Comparison of ENCODE assay signal across 9 cellular contexts in the genomic region with DNA sequence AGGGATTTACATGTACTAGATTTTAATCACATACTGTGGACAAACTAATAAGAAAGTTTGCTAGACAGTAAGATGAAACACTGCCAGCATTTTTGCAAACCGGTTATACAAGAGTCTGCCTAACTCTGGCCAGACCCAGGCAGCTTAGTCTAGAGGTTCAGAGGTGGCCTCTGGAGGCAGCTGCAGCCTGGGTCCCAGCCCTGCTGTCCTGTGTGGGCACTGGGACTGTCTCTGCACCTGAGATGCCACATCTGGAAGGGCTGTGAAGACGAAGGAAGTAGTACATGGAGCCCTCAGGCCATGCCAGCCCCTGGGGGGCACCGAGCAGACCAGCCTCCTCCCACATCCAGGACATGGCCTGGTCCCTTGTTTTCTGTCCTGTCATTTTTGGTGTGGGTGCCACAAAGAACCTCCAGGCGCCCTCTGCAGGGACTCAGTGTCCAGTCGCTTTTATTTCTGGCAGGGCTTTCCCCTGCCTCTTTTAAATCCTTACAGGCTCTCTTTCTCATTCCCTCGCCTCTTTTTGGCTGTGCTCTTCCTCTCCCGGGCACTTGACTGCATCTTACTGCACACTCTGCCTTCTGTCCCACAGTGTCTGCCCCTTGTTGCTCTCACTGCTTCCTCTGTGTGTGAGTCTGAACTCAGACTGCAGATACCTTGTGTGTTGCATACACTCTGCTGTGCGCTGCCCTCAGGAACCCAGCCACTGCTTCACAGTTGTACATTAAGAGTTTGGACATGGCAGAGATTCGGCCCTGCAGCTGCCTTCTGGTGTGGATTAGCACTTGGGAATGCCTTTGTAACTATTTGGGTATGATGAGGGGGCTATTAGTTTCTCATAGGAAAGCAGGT.
A peak's percentile ranks its signal among the peaks of the same experiment; 100 is the strongest.
DNase-seq lines count a peak whose midpoint lies in the region; ATAC-seq, FAIRE-seq and TF ChIP-seq lines count a peak whose summit lies in the region.
"Had no signal": no experiment of that assay in that cellular context is flagged by ENCODE, and none has a peak within 500 bp of the region (broad histone marks: within the 10 kb centered on the region; RNA-seq: fewer than 3 reads in every experiment).

No MANE protein-coding gene starts in this region.

- H4K20me1 ChIP-seq in GM12878 (ENCODE audit: control insufficient read depth, insufficient read depth), result no peaks in the 10 kb centered on the region

- POLR2A ChIA-PET in GM12878 (lab: Charles Lee), result interaction anchor here (1.3 to 1.6 kb wide), 2 partner anchors 26 to 36 kb away, joined by 4 read pairs; no protein-coding TSS in a partner anchor

- in situ Hi-C loops in Caki2 (cut with HindIII; ENCODE audit: low pct_unique_long_range_greater_than_20kb, low sequenced_read_pairs) (no loop called here), GM12878 (cut with MboI) (no loop called here)

- WGBS in GM12878 (ENCODE audit: insufficient coverage, insufficient replicate concordance, low lambda C conversion rate, missing lambda C conversion rate), result 23% methylated on average over 9 of the region's 9 CpGs

- peak; percentile 51 to 72 (median 56); a peak in 5 of 6 replicates for TF ChIP-seq CTCF in GM12878 (IDR thresholded peaks at IDR 0.05 in 2 of 3, conservative IDR thresholded peaks at IDR 0.05 in 1 of 3; ENCODE audit: control insufficient read depth in 2 of 3, extremely low read depth in 1 of 3, insufficient read depth in 1 of 3, low read depth in 3 of 3, low read length in 3 of 3)

- peak; percentile 78 for FAIRE-seq in GM12878 (lab: Jason Lieb, UNC)

- no peaks in the 10 kb centered on the region for H3K79me2 ChIP-seq in GM12878 (ENCODE audit: control insufficient read depth, insufficient read depth, low read length)

- peak; percentile 91 for ATAC-seq in GM12878
- no peak for ATAC-seq in HG02885 (IDR thresholded peaks at IDR 0.05; ENCODE audit: poor library complexity, unreplicated experiment)
- ATAC-seq in HG03354 (IDR thresholded peaks at IDR 0.05; ENCODE audit: poor library complexity, severe bottlenecking, unreplicated experiment), result no peak

- H3K36me3 ChIP-seq in GM12878 (ENCODE audit: control insufficient read depth in 2 of 2, insufficient read depth in 2 of 2, low read length in 1 of 2), result peaks cover 0 to 3% of the 10 kb centered on the region in 2 experiments; a peak in 2 of 4 replicates
- H3K36me3 ChIP-seq: ovary had no signal

- no peak overlapping the region for H3K4me3 ChIP-seq in GM12878
- H3K4me3 ChIP-seq: ovary had no signal

- TF ChIP-seq RAD21 in GM12878 (IDR thresholded peaks at IDR 0.05; ENCODE audit: insufficient read depth, low read depth, low read length), result peak; percentile 75

- no peak overlapping the region for H3K27ac ChIP-seq in GM12878 (ENCODE audit: control insufficient read depth, insufficient read depth)
- H3K27ac ChIP-seq: ovary had no signal

- CTCF ChIA-PET in GM12878 (lab: Yijun Ruan, JAX), result interaction anchor here (0.7 to 3.8 kb wide), 14 partner anchors 8 to 283 kb away, joined by 3 to 32 read pairs (median 5); partner anchors contain the start of gene TMEM242

- no peak for TF ChIP-seq POLR2A in GM12878 (IDR thresholded peaks at IDR 0.05; ENCODE audit: low read depth, low read length)

- no peaks in the 10 kb centered on the region; the same call in 2 of the 3 replicates for H3K9me3 ChIP-seq in GM12878 (replicated peaks; ENCODE audit: control insufficient read depth, insufficient read depth, low read length)
- H3K9me3 ChIP-seq: ovary had no signal

- H3K9ac ChIP-seq in GM12878 (ENCODE audit: control insufficient read depth, insufficient read depth, low read length), result no peak overlapping the region

- intact Hi-C loops in GM12878 (cut with micrococcal nuclease; ENCODE audit: unreplicated experiment), result loop anchor here (1.0 to 5.0 kb wide), 3 partner anchors 35 to 280 kb away; no protein-coding TSS in a partner anchor

- H3K27me3 ChIP-seq in GM12878 (replicated peaks in 1 of 2; ENCODE audit: control insufficient read depth in 2 of 2, insufficient read depth in 2 of 2, low read length in 1 of 2), result no peaks in the 10 kb centered on the region
- H3K27me3 ChIP-seq: ovary had no signal

- RAD21 ChIA-PET in GM12878 (lab: Charles Lee; ENCODE audit: unreplicated experiment), result interaction anchor here (0.8 to 7.3 kb wide), 10 partner anchors 10 to 283 kb away, joined by 3 to 56 read pairs (median 4); no protein-coding TSS in a partner anchor

- no peak overlapping the region for H3K4me2 ChIP-seq in GM12878 (ENCODE audit: control insufficient read depth, insufficient read depth)

- H2AFZ ChIP-seq in GM12878 (ENCODE audit: control insufficient read depth, low read depth, low read length), result no peak overlapping the region

- H3K4me1 ChIP-seq in GM12878 (ENCODE audit: control insufficient read depth, insufficient read depth, low read length), result no peaks in the 10 kb centered on the region; the same call in 1 of the 2 replicates

- SMC1A ChIA-PET in GM12878 (lab: Charles Lee; ENCODE audit: uncharacterized antibody, unreplicated experiment), result interaction anchor here (0.6 to 4.0 kb wide), 21 partner anchors 9 to 283 kb away, joined by 3 to 41 read pairs (median 5); partner anchors contain the start of gene TMEM242

- no TSS peak for BruUV-seq in GM12878 (replicated peaks; lab: Mats Ljungman, UMichigan)

- DNase-seq in Caki2 (ENCODE audit: low read depth), result peak; percentile 30
- peak; percentile 52 for DNase-seq in HCEC 1CT
- peak; percentile 68 for DNase-seq in RPMI8226
- DNase-seq in GM12878 (ENCODE audit: low read depth, low spot score), result no peak
- peak; percentile 75 for DNase-seq in iPS-NIHi7 (ENCODE audit: extremely low spot score)
- DNase-seq in stimulated activated CD4-positive, alpha-beta T cell treated with anti-CD3 and anti-CD28 coated beads, Interleukin-15, amount 100 ng/mL, for 24 hours, result peak; percentile 54

- TF ChIP-seq EP300 in GM12878 (IDR thresholded peaks at IDR 0.05; ENCODE audit: borderline replicate concordance in 1 of 2, control insufficient read depth in 1 of 2, low read depth in 2 of 2, low read length in 2 of 2), result no peak

TF ChIP-seq in GM12878, 131 proteins besides CTCF, POLR2A, EP300 and RAD21 (continues in another document):
- TF ChIP-seq YY1 (IDR thresholded peaks at IDR 0.05; ENCODE audit: low read depth, low read length) (peak; percentile 51; the same call in 1 of the 2 replicates), ZNF24 (IDR thresholded peaks at IDR 0.05) (0 out of 2 replicates have a peak, but pooled peaks have one; percentile 50), MEF2B (IDR thresholded peaks at IDR 0.05; ENCODE audit: partially characterized antibody, poor library complexity, severe bottlenecking) (peak; percentile 24), ETV6 (conservative IDR thresholded peaks at IDR 0.05 in 1 of 2, IDR thresholded peaks at IDR 0.05 in 1 of 2; ENCODE audit: borderline replicate concordance in 1 of 2, low read depth in 1 of 2) (no peak), GATAD2B (conservative IDR thresholded peaks at IDR 0.05; ENCODE audit: low read depth) (peak; percentile 62; the same call in 1 of the 2 replicates), SMARCA5 (IDR thresholded peaks at IDR 0.05) (peak; percentile 34; the same call in 1 of the 2 replicates), HDGF (IDR thresholded peaks at IDR 0.05) (peak; percentile 70), SMC3 (IDR thresholded peaks at IDR 0.05; ENCODE audit: borderline replicate concordance, low read length) (peak; percentile 79), IKZF1 (conservative IDR thresholded peaks at IDR 0.05) (peak; percentile 51; the same call in 1 of the 2 replicates), ZNF687 (IDR thresholded peaks at IDR 0.05) (peak; percentile 83)
